ENCODE assay signal across 13 cellular contexts in the genomic region with DNA sequence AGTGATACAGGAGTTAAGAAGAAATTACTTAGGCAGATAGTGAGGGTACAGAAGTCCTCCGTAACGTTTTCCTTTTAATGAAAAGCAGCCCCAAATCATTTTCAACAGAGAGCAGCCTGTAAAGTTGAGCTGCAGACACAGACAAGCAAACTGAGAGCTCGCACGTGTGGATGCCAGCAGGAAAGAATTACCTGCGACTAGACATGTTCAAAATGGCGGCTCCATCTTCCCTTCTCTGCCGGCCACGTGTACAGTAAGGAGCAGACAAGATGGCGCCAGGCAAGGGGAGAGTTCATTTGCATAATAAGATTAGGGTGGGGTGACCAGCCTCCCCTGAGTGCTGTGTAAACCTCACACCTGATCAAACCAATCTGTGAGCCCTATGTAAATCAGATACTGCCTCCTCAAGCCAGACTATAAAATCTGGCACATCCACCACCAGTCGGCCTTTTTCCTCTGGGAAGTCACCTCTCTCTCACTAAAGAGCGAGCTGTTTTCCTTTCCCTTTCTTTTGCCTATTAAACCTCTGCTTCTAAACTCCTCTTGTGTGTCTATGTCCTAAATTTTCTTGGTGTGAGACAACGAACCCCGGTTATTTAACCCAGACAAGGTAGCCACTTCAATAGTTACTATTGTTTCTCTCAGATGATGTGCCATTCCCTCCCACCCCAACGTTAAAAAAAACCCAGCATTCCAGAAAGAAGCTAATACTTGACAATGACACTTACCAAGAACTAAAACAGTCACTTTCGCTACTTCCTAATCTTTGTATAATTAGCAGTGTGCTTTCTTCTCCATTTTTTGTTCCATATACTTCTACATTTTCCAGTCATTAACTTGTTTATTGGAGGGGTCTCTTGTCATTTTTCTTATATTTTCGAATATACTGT. TPM values are rescaled to one million over a fixed set of nuclear protein-coding genes. Genes with fewer than 3 reads are reported as not detected.
DNase-seq lines count a peak whose midpoint lies in the region; ATAC-seq, FAIRE-seq and TF ChIP-seq lines count a peak whose summit lies in the region.
"Had no signal": no experiment of that assay in that cellular context is flagged by ENCODE, and none has a peak within 500 bp of the region (broad histone marks: within the 10 kb centered on the region; RNA-seq: fewer than 3 reads in every experiment).

No MANE protein-coding gene starts in this region.

- TF ChIP-seq RAD21 in A549 (conservative IDR thresholded peaks at IDR 0.05 in 1 of 2, IDR thresholded peaks at IDR 0.05 in 1 of 2) = no peak
- no peak for TF ChIP-seq RAD21 in liver (IDR thresholded peaks at IDR 0.05)

- H3K27me3 ChIP-seq in HUES64 (ENCODE audit: insufficient read depth, low read length) = peaks cover 16% of the 10 kb centered on the region; the same call in 1 of the 2 replicates
- H3K27me3 ChIP-seq in liver (ENCODE audit: control insufficient read depth in 4 of 4, insufficient read depth in 4 of 4, low read length in 3 of 4) = no peaks in the 10 kb centered on the region
- H3K27me3 ChIP-seq: stomach had no signal

- H3K4me1 ChIP-seq in A549 (peaks cover 89% of the 10 kb centered on the region), HUES64 (ENCODE audit: insufficient read depth, low read length) (peaks cover 55% of the 10 kb centered on the region), liver (ENCODE audit: control insufficient read depth in 4 of 4, insufficient read depth in 4 of 4, low read length in 3 of 4) (peaks cover 27 to 85% (median 69%) of the 10 kb centered on the region in 4 donors)

- no peaks in the 10 kb centered on the region for H3K9me3 Mint-ChIP-seq in T-cell

- H3K4me3 ChIP-seq in A549 (no peak overlapping the region), HUES64 (ENCODE audit: low read length) (no peak overlapping the region), liver (ENCODE audit: low read depth in 1 of 3, low read length in 3 of 3) (no peak overlapping the region)
- H3K4me3 ChIP-seq: stomach had no signal

- ATAC-seq in A549 (no peak), T-cell (replicated peaks in 1 of 4) (no peak), SK-N-SH treated with all-trans-retinoic acid at 6 μM for 48 hours (no peak), HG03378 (IDR thresholded peaks at IDR 0.05; ENCODE audit: unreplicated experiment) (no peak)

- FAIRE-seq in A549 (lab: Jason Lieb, UNC) = no peak
- FAIRE-seq: TTC549 had no signal

- H3K27ac Mint-ChIP-seq in T-cell = peak overlapping the region in 1 of 2 donors; percentile 37

- TF ChIP-seq POLR2A in A549 (IDR thresholded peaks at IDR 0.05; ENCODE audit: low read length) = no peak

- peak overlapping the region in 2 of 3 donors; percentile 26 to 68 for H3K4me3 Mint-ChIP-seq in T-cell

- H3K27ac ChIP-seq in A549 = peak overlapping the region; percentile 43 to 65; a peak in 4 of 6 replicates
- H3K27ac ChIP-seq in HUES64 (ENCODE audit: low read depth, low read length) = peak overlapping the region; percentile 72
- H3K27ac ChIP-seq in liver (ENCODE audit: low read depth in 1 of 2, low read length in 2 of 2) = peak overlapping the region; percentile 78 to 82

- H3K4me2 ChIP-seq in A549 = peak overlapping the region; percentile 68

- H3K9me3 ChIP-seq in A549 (no peaks in the 10 kb centered on the region), HUES64 (ENCODE audit: insufficient read depth, low read depth, low read length) (peaks cover 6% of the 10 kb centered on the region; the same call in 1 of the 2 replicates), liver (ENCODE audit: control insufficient read depth in 4 of 4, low read length in 3 of 4) (no peaks in the 10 kb centered on the region)
- H3K9me3 ChIP-seq: stomach had no signal

- TF ChIP-seq CTCF in A549 (IDR thresholded peaks at IDR 0.05) (no peak), liver (IDR thresholded peaks at IDR 0.05; ENCODE audit: low read depth, low read length, missing input control) (no peak)

- WGBS in A549 (ENCODE audit: missing lambda C conversion rate) = 91% methylated on average over 16 of the region's 16 CpGs
- 67% methylated on average over 14 of the region's 16 CpGs for WGBS in HUES64
- WGBS in liver = 83% methylated on average over 16 of the region's 16 CpGs

- POLR2A ChIA-PET in A549 (lab: Yijun Ruan, JAX) (no interaction called here), T-cell (lab: Charles Lee) (interaction anchor here in 1 of 2 donors (0.7 to 9.0 kb wide), 2 partner anchors 15 to 28 kb away, joined by 4 to 218 read pairs; a partner anchor contains a TSS)

- H3K4me1 Mint-ChIP-seq in T-cell = peaks cover 62 to 87% (median 82%) of the 10 kb centered on the region in 3 donors

- peaks cover 26% of the 10 kb centered on the region for H3K36me3 Mint-ChIP-seq in T-cell

- CTCF ChIA-PET in A549 (lab: Yijun Ruan, JAX) (no interaction called here), T-cell (lab: Charles Lee) (interaction anchor here in 1 of 2 donors (1.1 kb wide), 1 partner anchor 23 kb away, joined by 3 read pairs; no protein-coding TSS in a partner anchor)

- DNase-seq in A549 (ENCODE audit: low read depth in 1 of 2, low spot score in 1 of 2) (no peak), T-cell (no peak), NCI-H1694 treated with DMSO at 0.1 percent for 48 hours (lab: John Stamatoyannopoulos, UW) (no peak)
- DNase-seq in stimulated activated CD4-positive, alpha-beta T cell treated with anti-CD3 and anti-CD28 coated beads, Interleukin-1b, Interleukin-23, amount 100 ng/mL, for 48 hours = no peak
- DNase-seq: activated gamma-delta T cell; C1 segment of cervical spinal cord; effector CD8-positive, alpha-beta T cell; stomach had no signal

- H3K27me3 Mint-ChIP-seq in T-cell = no peaks in the 10 kb centered on the region

- no peak overlapping the region for H3K9ac ChIP-seq in HUES64 (ENCODE audit: low read depth, low read length)
- peak overlapping the region in 1 of 2 donors; percentile 21 for H3K9ac ChIP-seq in liver (ENCODE audit: low read depth in 1 of 2, low read length in 2 of 2)

- H3K36me3 ChIP-seq in HUES64 (ENCODE audit: insufficient read depth, low read length) = no peaks in the 10 kb centered on the region
- H3K36me3 ChIP-seq in liver (ENCODE audit: control insufficient read depth in 4 of 4, insufficient read depth in 3 of 4, low read depth in 1 of 4, low read length in 3 of 4) = no peaks in the 10 kb centered on the region
- H3K36me3 ChIP-seq: stomach had no signal

- TF ChIP-seq EP300 in A549 (IDR thresholded peaks at IDR 0.05) = no peak

TF ChIP-seq in A549, 52 proteins besides CTCF, POLR2A, EP300 and RAD21:
- TF ChIP-seq ZSCAN20 (CRISPR knock-in tag; IDR thresholded peaks at IDR 0.05) (no peak), GATA3 (IDR thresholded peaks at IDR 0.05; ENCODE audit: borderline replicate concordance) (no peak), CHD4 (IDR thresholded peaks at IDR 0.05; ENCODE audit: borderline replicate concordance) (no peak), HOXA7 (CRISPR knock-in tag; IDR thresholded peaks at IDR 0.05) (no peak), ZFP36 (IDR thresholded peaks at IDR 0.05; ENCODE audit: borderline replicate concordance, partially characterized antibody) (no peak), NR3C1 (IDR thresholded peaks at IDR 0.05) (no peak)

TF ChIP-seq in liver, 16 proteins besides CTCF, POLR2A, EP300 and RAD21:
- peak; percentile 11 for TF ChIP-seq YY1 (IDR thresholded peaks at IDR 0.05)
- TF ChIP-seq, protein P1, sequence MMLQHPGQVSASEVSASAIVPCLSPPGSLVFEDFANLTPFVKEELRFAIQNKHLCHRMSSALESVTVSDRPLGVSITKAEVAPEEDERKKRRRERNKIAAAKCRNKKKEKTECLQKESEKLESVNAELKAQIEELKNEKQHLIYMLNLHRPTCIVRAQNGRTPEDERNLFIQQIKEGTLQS (IDR thresholded peaks at IDR 0.05) = no peak

TF ChIP-seq in SK-N-SH treated with all-trans-retinoic acid at 6 μM for 48 hours, 23 proteins besides CTCF, POLR2A, EP300 and RAD21:
- TF ChIP-seq ZC3H10 (CRISPR knock-in tag; IDR thresholded peaks at IDR 0.05) (no peak), ESRRG (CRISPR knock-in tag; IDR thresholded peaks at IDR 0.05) (no peak), ARNTL (CRISPR knock-in tag; IDR thresholded peaks at IDR 0.05; ENCODE audit: borderline replicate concordance, low read depth) (no peak), PPARA (CRISPR knock-in tag; IDR thresholded peaks at IDR 0.05; ENCODE audit: borderline replicate concordance) (no peak), TCF4 (CRISPR knock-in tag; IDR thresholded peaks at IDR 0.05; ENCODE audit: borderline replicate concordance) (no peak), GLIS3 (CRISPR knock-in tag; IDR thresholded peaks at IDR 0.05) (no peak), ZNF70 (CRISPR knock-in tag; IDR thresholded peaks at IDR 0.05) (no peak), ZNF565 (CRISPR knock-in tag; conservative IDR thresholded peaks at IDR 0.05; ENCODE audit: low read depth) (no peak), TOX (CRISPR knock-in tag; IDR thresholded peaks at IDR 0.05; ENCODE audit: borderline replicate concordance) (no peak)
- TF ChIP-seq, protein P2, sequence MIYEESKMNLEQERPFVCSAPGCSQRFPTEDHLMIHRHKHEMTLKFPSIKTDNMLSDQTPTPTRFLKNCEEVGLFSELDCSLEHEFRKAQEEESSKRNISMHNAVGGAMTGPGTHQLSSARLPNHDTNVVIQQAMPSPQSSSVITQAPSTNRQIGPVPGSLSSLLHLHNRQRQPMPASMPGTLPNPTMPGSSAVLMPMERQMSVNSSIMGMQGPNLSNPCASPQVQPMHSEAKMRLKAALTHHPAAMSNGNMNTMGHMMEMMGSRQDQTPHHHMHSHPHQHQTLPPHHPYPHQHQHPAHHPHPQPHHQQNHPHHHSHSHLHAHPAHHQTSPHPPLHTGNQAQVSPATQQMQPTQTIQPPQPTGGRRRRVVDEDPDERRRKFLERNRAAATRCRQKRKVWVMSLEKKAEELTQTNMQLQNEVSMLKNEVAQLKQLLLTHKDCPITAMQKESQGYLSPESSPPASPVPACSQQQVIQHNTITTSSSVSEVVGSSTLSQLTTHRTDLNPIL (CRISPR knock-in tag; IDR thresholded peaks at IDR 0.05; ENCODE audit: low read depth) = no peak

RNA-seq across cellular contexts. Expression of a gene that starts 27.4 kb away (rescaled TPM):
- polyA plus RNA-seq in A549 (2011; rRNA removed) (4.8 and 5.0 TPM in 2 replicates), A549 (2017; fragmentation: RNase III; extraction: RNeasy Plus Mini Kit Qiagen cat#74134 plus additional on column Dnase treatment) (3.4 to 5.4 TPM (median 5.2 TPM) in 3 replicates), liver (10 to 100 TPM in 1 of 2 donors, 1 to 10 TPM in 1; 8.0 to 13.4 TPM)
- 2.1 and 3.0 TPM in 2 replicates for polyA plus RNA-seq in A549 (2012; cell fraction: cytosol; rRNA removed)
- 3.9 and 4.1 TPM in 2 replicates for polyA plus RNA-seq in A549 (2012; cell fraction: nucleus; rRNA removed)
- polyA minus RNA-seq in A549 (2011; rRNA and poly(A)+ RNA removed) = 7.3 and 8.7 TPM in 2 replicates
- 2.5 TPM for polyA plus RNA-seq in HUES64 (2013, experiment 1 of 2)
- polyA plus RNA-seq in HUES64 (2013, experiment 2 of 2) = 2.2 TPM
- total RNA-seq in T-cell (10 to 100 TPM in 2 of 5 donors, 1 to 10 TPM in 3; 5.2 to 64.2 (median 6.0) TPM), liver (10 to 100 TPM in 1 of 2 donors, 1 to 10 TPM in 1; 6.7 to 15.4 TPM)
